ENCODE assay signal across 15 cellular contexts in the genomic region with DNA sequence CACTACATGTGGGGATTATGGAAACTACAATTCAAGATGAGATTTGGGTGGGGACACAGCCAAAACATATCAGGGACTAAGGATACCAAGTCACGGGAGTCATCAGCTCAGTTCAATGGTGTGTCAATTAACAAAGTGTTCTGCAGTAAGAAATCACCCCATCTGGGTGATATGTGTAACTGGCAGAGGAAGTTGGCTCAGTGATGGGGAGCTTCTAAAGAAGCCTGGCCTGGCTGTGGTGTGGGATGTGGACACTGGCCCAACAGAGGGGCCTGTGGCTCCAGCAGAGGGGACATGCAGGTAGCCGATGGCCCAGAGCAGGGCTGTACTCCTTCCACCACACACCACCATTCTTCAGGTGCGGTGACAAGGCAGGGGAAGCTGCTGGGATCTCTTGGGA.
"Had no signal": no experiment of that assay in that cellular context is flagged by ENCODE, and none has a peak within 500 bp of the region (broad histone marks: within the 10 kb centered on the region; RNA-seq: fewer than 3 reads in every experiment).

No MANE protein-coding gene starts in this region.

- H3K36me3 ChIP-seq: ascending aorta, breast epithelium, lower lobe of right lung, tibial nerve had no signal

- DNase-seq: activated CD8-positive, alpha-beta memory T cell treated with anti-CD3 and anti-CD28 coated beads, Interleukin-2, amount 50 U/mL, for 4 hours; activated gamma-delta T cell; activated T-cell treated with anti-CD3 and anti-CD28 coated beads, Interleukin-2, amount 50 U/mL, for 48 hours; left colon; lower lobe of right lung; stimulated activated CD4-positive, alpha-beta T cell treated with anti-CD3 and anti-CD28 coated beads, Interleukin-4, amount 100 ng/mL, for 1 hour; stimulated activated naive CD4-positive, alpha-beta T cell; SW 1271; T1000 had no signal

- H3K27me3 ChIP-seq: ascending aorta, breast epithelium, tibial nerve had no signal

- ATAC-seq: esophagus mucosa, left colon had no signal

- H3K27ac Mint-ChIP-seq: activated CD4-positive, alpha-beta memory T cell treated with anti-CD3 and anti-CD28 coated beads, Interleukin-2, amount 10 ng/mL, durations not matched to agents 7 days and 5 days; mesothelial cell of epicardium had no signal

- H3K27ac ChIP-seq: ascending aorta, breast epithelium, lower lobe of right lung, tibial nerve had no signal

- H3K9me3 Mint-ChIP-seq: mesothelial cell of epicardium had no signal

- H3K4me1 ChIP-seq: breast epithelium, lower lobe of right lung, tibial nerve had no signal

- H3K4me3 ChIP-seq: ascending aorta, breast epithelium, lower lobe of right lung, tibial nerve had no signal

- H3K36me3 Mint-ChIP-seq: mesothelial cell of epicardium had no signal

- H3K9me3 ChIP-seq: ascending aorta, breast epithelium, lower lobe of right lung, tibial nerve had no signal

- H3K4me3 Mint-ChIP-seq: activated CD4-positive, alpha-beta memory T cell treated with anti-CD3 and anti-CD28 coated beads, Interleukin-2, amount 10 ng/mL, durations not matched to agents 7 days and 5 days; mesothelial cell of epicardium had no signal
